ENCODE assay signal across 17 cellular contexts in genomic region chr11:118126082-118126838, GRCh38. TPM values are rescaled to one million over a fixed set of nuclear protein-coding genes. Genes with fewer than 3 reads are reported as not detected.
A peak's percentile ranks its signal among the peaks of the same experiment; 100 is the strongest.
DNase-seq lines count a peak whose midpoint lies in the region; ATAC-seq and TF ChIP-seq lines count a peak whose summit lies in the region.
"Had no signal": no experiment of that assay in that cellular context is flagged by ENCODE, and none has a peak within 500 bp of the region (broad histone marks: within the 10 kb centered on the region; RNA-seq: fewer than 3 reads in every experiment).

No MANE protein-coding gene starts in this region.

- H3K9me3 ChIP-seq in HEK293 (ENCODE audit: control insufficient read depth, insufficient read depth, low read depth, low read length) (no peaks in the 10 kb centered on the region), RWPE2 (ENCODE audit: severe bottlenecking) (no peaks in the 10 kb centered on the region)

- no peaks in the 10 kb centered on the region for H3K27me3 ChIP-seq in RWPE2 (ENCODE audit: insufficient read depth, poor library complexity, severe bottlenecking)

- ATAC-seq in RWPE2 (ENCODE audit: low read depth), result peak; percentile 33; the same call in 1 of the 3 replicates
- ATAC-seq: activated T-helper 17 cell treated with anti-CD3 and anti-CD28 coated beads, Interleukin-2, amount 50 U/mL, for 72 hours had no signal

- H3K4me3 ChIP-seq in HEK293 (ENCODE audit: low read depth, low read length) (no peak overlapping the region), RWPE2 (ENCODE audit: severe bottlenecking) (no peak overlapping the region)
- H3K4me3 ChIP-seq: PC-9 had no signal

- no peak for TF ChIP-seq CTCF in HEK293 (tag by site-specific recombination; IDR thresholded peaks at IDR 0.05)
- no peak for TF ChIP-seq CTCF in RWPE2 (IDR thresholded peaks at IDR 0.05; ENCODE audit: poor library complexity, severe bottlenecking)
- no peak for TF ChIP-seq CTCF in nephron (IDR thresholded peaks at IDR 0.05; ENCODE audit: unreplicated experiment in 3 of 3)
- TF ChIP-seq CTCF in CD14-positive monocyte (IDR thresholded peaks at IDR 0.05), result no peak

- H3K36me3 Mint-ChIP-seq in nephron (ENCODE audit: low read depth), result peaks cover 4% of the 10 kb centered on the region
- H3K36me3 Mint-ChIP-seq in CD14-positive monocyte, result no peaks in the 10 kb centered on the region

- POLR2A ChIA-PET in HEK293 (lab: Yijun Ruan, JAX), result no interaction called here

- H3K27ac ChIP-seq in HEK293 (ENCODE audit: extremely low read depth, low read depth, low read length), result no peak overlapping the region
- H3K27ac ChIP-seq in RWPE2 (ENCODE audit: poor library complexity, severe bottlenecking), result no peak overlapping the region
- H3K27ac ChIP-seq: PC-9 had no signal

- H3K4me3 Mint-ChIP-seq in nephron (peak overlapping the region in 2 of 3 experiments; percentile 1 to 15), CD14-positive monocyte (no peak overlapping the region)
- H3K4me3 Mint-ChIP-seq: activated T-helper 17 cell treated with anti-CD3 and anti-CD28 coated beads, Interleukin-2, amount 50 U/mL, for 72 hours had no signal

- DNase-seq in NCI-H82 (lab: John Stamatoyannopoulos, UW) (peak; percentile 28), NCI-H82 treated with DMSO at 0.1 percent for 48 hours (lab: John Stamatoyannopoulos, UW; ENCODE audit: unreplicated experiment) (no peak), RWPE2 (ENCODE audit: low spot score) (no peak), H4 (ENCODE audit: low spot score) (no peak), CD14-positive monocyte (ENCODE audit: low spot score) (no peak), NCI-H1105 (lab: John Stamatoyannopoulos, UW) (no peak)
- DNase-seq: COR-L47, midbrain, NCI-H2171 treated with DMSO at 0.1 percent for 48 hours, occipital lobe, small intestine had no signal

- H3K27ac Mint-ChIP-seq in nephron (peak overlapping the region; percentile 17 to 90 (median 85)), CD14-positive monocyte (peak overlapping the region in 1 of 7 donors; percentile 28)
- H3K27ac Mint-ChIP-seq: activated T-helper 17 cell treated with anti-CD3 and anti-CD28 coated beads, Interleukin-2, amount 50 U/mL, for 72 hours had no signal

- H3K9me3 Mint-ChIP-seq in nephron (no peaks in the 10 kb centered on the region), CD14-positive monocyte (peaks cover 0 to 3% (median 0%) of the 10 kb centered on the region in 7 donors)
- H3K9me3 Mint-ChIP-seq: activated T-helper 17 cell treated with anti-CD3 and anti-CD28 coated beads, Interleukin-2, amount 50 U/mL, for 72 hours had no signal

- H3K4me1 Mint-ChIP-seq in nephron, result peaks cover 39% of the 10 kb centered on the region
- H3K4me1 Mint-ChIP-seq in CD14-positive monocyte, result peaks cover 29% of the 10 kb centered on the region
- H3K4me1 Mint-ChIP-seq: activated T-helper 17 cell treated with anti-CD3 and anti-CD28 coated beads, Interleukin-2, amount 50 U/mL, for 72 hours had no signal

- peaks cover 3% of the 10 kb centered on the region for H3K27me3 Mint-ChIP-seq in nephron (ENCODE audit: low read depth)
- H3K27me3 Mint-ChIP-seq in CD14-positive monocyte (ENCODE audit: low read depth in 3 of 3), result peaks cover 1 to 7% (median 2%) of the 10 kb centered on the region in 3 donors

- intact Hi-C loops in CD14-positive monocyte (cut with micrococcal nuclease), result no loop called here

- H3K36me3 ChIP-seq in HEK293 (ENCODE audit: control insufficient read depth in 2 of 2, insufficient read depth in 1 of 2, low read length in 2 of 2), result no peaks in the 10 kb centered on the region
- no peaks in the 10 kb centered on the region for H3K36me3 ChIP-seq in RWPE2 (ENCODE audit: low read depth)

- H3K4me1 ChIP-seq in HEK293 (ENCODE audit: control insufficient read depth, insufficient read depth, low read length) (peaks cover 5% of the 10 kb centered on the region; the same call in 1 of the 2 replicates), RWPE2 (ENCODE audit: insufficient read depth, poor library complexity, severe bottlenecking) (no peaks in the 10 kb centered on the region)

- CTCF ChIA-PET in HEK293 (lab: Yijun Ruan, JAX), result no interaction called here

TF ChIP-seq in HEK293, 187 proteins besides CTCF, POLR2A, EP300 and RAD21:
- TF ChIP-seq ZBTB44 (tag by site-specific recombination; IDR thresholded peaks at IDR 0.05), result 0 out of 2 replicates have a peak, but pooled peaks have one; percentile 43
- no peak for TF ChIP-seq KLF17 (tag by site-specific recombination; IDR thresholded peaks at IDR 0.05)
TF ChIP-seq in HEK293: peak in this region for 1.

RNA-seq across cellular contexts. Expression of gene SCN4B, which starts 26.4 kb away (rescaled TPM):
- total RNA-seq in H4 (2014; rRNA removed; shearing (Covaris generic)), result 2.5 and 3.9 TPM in 2 replicates
- polyA plus RNA-seq in CD14-positive monocyte, result not detected
- total RNA-seq: PC-9 had no signal

RNA-seq across cellular contexts. Expression of gene SMIM35, which starts 39.5 kb away (rescaled TPM):
- not detected in 2 replicates for total RNA-seq in H4 (2014; rRNA removed; shearing (Covaris generic))
- under 1 TPM; 0.05 to 0.11 TPM for polyA plus RNA-seq in CD14-positive monocyte
- total RNA-seq: activated T-helper 17 cell treated with anti-CD3 and anti-CD28 coated beads, Interleukin-2, amount 50 U/mL, for 72 hours; occipital lobe; PC-9; temporal lobe had no signal

RNA-seq across cellular contexts. Expression of gene TMPRSS4, which starts 49.4 kb away (rescaled TPM):
- total RNA-seq in H4 (2014; rRNA removed; shearing (Covaris generic)), result not detected in 2 replicates
- not detected for polyA plus RNA-seq in CD14-positive monocyte
- total RNA-seq: occipital lobe; T-helper 1 cell treated with Interleukin-12 subunit alpha and Interleukin-12 subunit beta and Interleukin-4 antibody, amounts not matched to agents 30 ng/mL and 1 ng/mL, for 36 hours had no signal

RNA-seq across cellular contexts. Expression of gene SCN2B, which starts 50.2 kb away (rescaled TPM):
- not detected in 2 replicates for total RNA-seq in H4 (2014; rRNA removed; shearing (Covaris generic))
- polyA plus RNA-seq in CD14-positive monocyte, result not detected
- total RNA-seq: PC-9; T-helper 1 cell treated with Interleukin-12 subunit alpha and Interleukin-12 subunit beta and Interleukin-4 antibody, amounts not matched to agents 30 ng/mL and 1 ng/mL, for 36 hours had no signal

Comparison
In these comparisons a context has a peak if more than half of its experiments do, and no peak if none do; other contexts are left out.
1. H3K4me3 Mint-ChIP-seq: peak in nephron (2 of 3); none in CD14-positive monocyte (0 of 2).